In genomic region chr2:130374587-130375290, GRCh38 we compare ENCODE assay signal across 13 cellular contexts. TPM values are rescaled to one million over a fixed set of nuclear protein-coding genes. Genes with fewer than 3 reads are reported as not detected.
DNase-seq lines count a peak whose midpoint lies in the region; ATAC-seq, FAIRE-seq and TF ChIP-seq lines count a peak whose summit lies in the region.
"Had no signal": no experiment of that assay in that cellular context is flagged by ENCODE, and none has a peak within 500 bp of the region (broad histone marks: within the 10 kb centered on the region; RNA-seq: fewer than 3 reads in every experiment).

No MANE protein-coding gene starts in this region.

- 93% methylated on average over 5 of the region's 9 CpGs for WGBS in mammary epithelial cell (ENCODE audit: low coverage, missing lambda C conversion rate)

- POLR2A ChIA-PET in activated CD8-positive, alpha-beta T cell treated with anti-CD3 and anti-CD28 coated beads, Interleukin-2, amount 10 ng/mL, durations not matched to agents 7 days and 5 days (lab: Charles Lee): interaction anchor here (1.6 to 3.1 kb wide), 3 partner anchors 15 to 194 kb away, joined by 4 to 20 read pairs (median 18); partner anchors contain the start of genes IMP4 and SMPD4

- peaks cover 5% of the 10 kb centered on the region for H3K36me3 ChIP-seq in mammary epithelial cell (ENCODE audit: insufficient read depth, low read length)

- no TSS peak for BruUV-seq in mammary epithelial cell (replicated peaks; lab: Mats Ljungman, UMichigan)

- H3K9ac ChIP-seq in mammary epithelial cell (ENCODE audit: insufficient read depth, low read length): no peak overlapping the region
- H3K9ac ChIP-seq: KMS-11 had no signal

- no peaks in the 10 kb centered on the region for H3K27me3 ChIP-seq in mammary epithelial cell (ENCODE audit: insufficient read depth, low read length)

- H3K27ac Mint-ChIP-seq in activated naive CD4-positive, alpha-beta T cell treated with anti-CD3 and anti-CD28 coated beads, Interleukin-2, amount 50 U/mL, for 24 hours: peak overlapping the region; percentile 93
- H3K27ac Mint-ChIP-seq in activated naive CD4-positive, alpha-beta T cell treated with anti-CD3 and anti-CD28 coated beads, Interleukin-2, amount 50 U/mL, for 72 hours: peak overlapping the region in 1 of 2 donors; percentile 93
- H3K27ac Mint-ChIP-seq in activated CD8-positive, alpha-beta T cell treated with anti-CD3 and anti-CD28 coated beads, Interleukin-2, amount 10 ng/mL, durations not matched to agents 7 days and 5 days: peak overlapping the region; percentile 55
- H3K27ac Mint-ChIP-seq in stimulated activated memory B cell treated with anti-CD40 and anti-IgM and Interleukin-4, amounts not matched to agents 10 μg/mL and 1 μg/mL and 100 μg/mL, for 72 hours: peak overlapping the region; percentile 88

- H3K27ac ChIP-seq in mammary epithelial cell (ENCODE audit: insufficient read depth, low read depth, low read length): no peak overlapping the region
- H3K27ac ChIP-seq: KMS-11, psoas muscle had no signal

- no peaks in the 10 kb centered on the region for H4K20me1 ChIP-seq in mammary epithelial cell (ENCODE audit: insufficient read depth, low read length)

- peaks cover 21% of the 10 kb centered on the region for H3K4me1 ChIP-seq in mammary epithelial cell (ENCODE audit: insufficient read depth, low read length)
- H3K4me1 ChIP-seq: psoas muscle had no signal

- dilution Hi-C loops in mammary epithelial cell (cut with HindIII; ENCODE audit: low sequenced_read_pairs): no loop called here

- H3K79me2 ChIP-seq in mammary epithelial cell (ENCODE audit: insufficient read depth, low read length): peaks cover 43% of the 10 kb centered on the region

- no peak overlapping the region for H3K4me2 ChIP-seq in mammary epithelial cell (ENCODE audit: insufficient read depth, low read depth, low read length)

- CTCF ChIA-PET in activated CD8-positive, alpha-beta T cell treated with anti-CD3 and anti-CD28 coated beads, Interleukin-2, amount 10 ng/mL, durations not matched to agents 7 days and 5 days (lab: Charles Lee): no interaction called here
- CTCF ChIA-PET in mammary epithelial cell (lab: Charles Lee; ENCODE audit: low non-redundant PET): no interaction called here

- H3K36me3 Mint-ChIP-seq in activated naive CD4-positive, alpha-beta T cell treated with anti-CD3 and anti-CD28 coated beads, Interleukin-2, amount 50 U/mL, for 24 hours: peaks cover 6% of the 10 kb centered on the region
- H3K36me3 Mint-ChIP-seq in activated naive CD4-positive, alpha-beta T cell treated with anti-CD3 and anti-CD28 coated beads, Interleukin-2, amount 50 U/mL, for 72 hours: peaks cover 28 to 64% of the 10 kb centered on the region in 2 donors
- H3K36me3 Mint-ChIP-seq in activated CD8-positive, alpha-beta T cell treated with anti-CD3 and anti-CD28 coated beads, Interleukin-2, amount 10 ng/mL, durations not matched to agents 7 days and 5 days (ENCODE audit: low read depth): peaks cover 64% of the 10 kb centered on the region
- peaks cover 34% of the 10 kb centered on the region for H3K36me3 Mint-ChIP-seq in stimulated activated memory B cell treated with anti-CD40 and anti-IgM and Interleukin-4, amounts not matched to agents 10 μg/mL and 1 μg/mL and 100 μg/mL, for 72 hours

- FAIRE-seq in D721Med (lab: Jason Lieb, UNC): no peak

- H3K9me3 ChIP-seq in mammary epithelial cell (replicated peaks; ENCODE audit: insufficient read depth, low read length): no peaks in the 10 kb centered on the region
- H3K9me3 ChIP-seq: psoas muscle had no signal

- no peak overlapping the region for H2AFZ ChIP-seq in mammary epithelial cell (ENCODE audit: low read depth, low read length)

- H3K4me1 Mint-ChIP-seq in activated naive CD4-positive, alpha-beta T cell treated with anti-CD3 and anti-CD28 coated beads, Interleukin-2, amount 50 U/mL, for 24 hours: peaks cover 79% of the 10 kb centered on the region
- H3K4me1 Mint-ChIP-seq in activated CD8-positive, alpha-beta T cell treated with anti-CD3 and anti-CD28 coated beads, Interleukin-2, amount 10 ng/mL, durations not matched to agents 7 days and 5 days (ENCODE audit: low read depth): peaks cover 88% of the 10 kb centered on the region
- peaks cover 80% of the 10 kb centered on the region for H3K4me1 Mint-ChIP-seq in stimulated activated memory B cell treated with anti-CD40 and anti-IgM and Interleukin-4, amounts not matched to agents 10 μg/mL and 1 μg/mL and 100 μg/mL, for 72 hours

- intact Hi-C loops in mammary epithelial cell (cut with micrococcal nuclease): no loop called here

- in situ Hi-C loops in mammary epithelial cell (cut with MboI; ENCODE audit: low sequenced_read_pairs in 2 of 2): loop anchor here in 1 of 2 donors (25.0 kb wide), 1 partner anchor 363 kb away; the partner anchor contains the start of gene GPR148

- H3K27me3 Mint-ChIP-seq in activated naive CD4-positive, alpha-beta T cell treated with anti-CD3 and anti-CD28 coated beads, Interleukin-2, amount 50 U/mL, for 24 hours: no peaks in the 10 kb centered on the region
- no peaks in the 10 kb centered on the region for H3K27me3 Mint-ChIP-seq in activated CD8-positive, alpha-beta T cell treated with anti-CD3 and anti-CD28 coated beads, Interleukin-2, amount 10 ng/mL, durations not matched to agents 7 days and 5 days (ENCODE audit: low read depth)
- no peaks in the 10 kb centered on the region for H3K27me3 Mint-ChIP-seq in stimulated activated memory B cell treated with anti-CD40 and anti-IgM and Interleukin-4, amounts not matched to agents 10 μg/mL and 1 μg/mL and 100 μg/mL, for 72 hours

- no peak for ATAC-seq in activated naive CD4-positive, alpha-beta T cell treated with anti-CD3 and anti-CD28 coated beads, Interleukin-2, amount 50 U/mL, for 72 hours
- no peak for ATAC-seq in activated CD8-positive, alpha-beta T cell treated with anti-CD3 and anti-CD28 coated beads, Interleukin-2, amount 10 ng/mL, durations not matched to agents 7 days and 5 days
- no peak for ATAC-seq in stimulated activated memory B cell treated with anti-CD40 and anti-IgM and Interleukin-4, amounts not matched to agents 10 μg/mL and 1 μg/mL and 100 μg/mL, for 72 hours
- ATAC-seq in HG03097 (IDR thresholded peaks at IDR 0.05; ENCODE audit: low FRiP score, unreplicated experiment): no peak
- ATAC-seq: psoas muscle had no signal

- no peaks in the 10 kb centered on the region for H3K9me3 Mint-ChIP-seq in activated naive CD4-positive, alpha-beta T cell treated with anti-CD3 and anti-CD28 coated beads, Interleukin-2, amount 50 U/mL, for 24 hours
- H3K9me3 Mint-ChIP-seq in activated naive CD4-positive, alpha-beta T cell treated with anti-CD3 and anti-CD28 coated beads, Interleukin-2, amount 50 U/mL, for 72 hours: peaks cover 0 to 6% of the 10 kb centered on the region in 2 donors
- H3K9me3 Mint-ChIP-seq in activated CD8-positive, alpha-beta T cell treated with anti-CD3 and anti-CD28 coated beads, Interleukin-2, amount 10 ng/mL, durations not matched to agents 7 days and 5 days (ENCODE audit: insufficient read depth): no peaks in the 10 kb centered on the region
- no peaks in the 10 kb centered on the region for H3K9me3 Mint-ChIP-seq in stimulated activated memory B cell treated with anti-CD40 and anti-IgM and Interleukin-4, amounts not matched to agents 10 μg/mL and 1 μg/mL and 100 μg/mL, for 72 hours

- H3K4me3 Mint-ChIP-seq in activated naive CD4-positive, alpha-beta T cell treated with anti-CD3 and anti-CD28 coated beads, Interleukin-2, amount 50 U/mL, for 24 hours: no peak overlapping the region
- H3K4me3 Mint-ChIP-seq in activated CD8-positive, alpha-beta T cell treated with anti-CD3 and anti-CD28 coated beads, Interleukin-2, amount 10 ng/mL, durations not matched to agents 7 days and 5 days: no peak overlapping the region
- peak overlapping the region; percentile 84 for H3K4me3 Mint-ChIP-seq in stimulated activated memory B cell treated with anti-CD40 and anti-IgM and Interleukin-4, amounts not matched to agents 10 μg/mL and 1 μg/mL and 100 μg/mL, for 72 hours

- no peak overlapping the region for H3K4me3 ChIP-seq in mammary epithelial cell (replicated peaks in 1 of 3; ENCODE audit: insufficient read depth in 1 of 3, low read depth in 2 of 3, low read length in 3 of 3)
- H3K4me3 ChIP-seq: psoas muscle had no signal

- DNase-seq in activated naive CD4-positive, alpha-beta T cell treated with anti-CD3 and anti-CD28 coated beads, Interleukin-2, amount 50 U/mL, for 72 hours (ENCODE audit: low spot score in 2 of 2): no peak
- DNase-seq in activated CD8-positive, alpha-beta T cell treated with anti-CD3 and anti-CD28 coated beads, Interleukin-2, amount 10 ng/mL, durations not matched to agents 7 days and 5 days: no peak
- DNase-seq in hepatic stellate cell (ENCODE audit: low spot score) (peak; percentile 53), D721Med (ENCODE audit: insufficient read length, low spot score) (no peak), mammary epithelial cell (no peak)
- DNase-seq: activated gamma-delta T cell treated with Interleukin-2 at 50 U/mL for 16 hours, C1 segment of cervical spinal cord, NCI-H748 treated with DMSO at 0.1 percent for 48 hours, psoas muscle had no signal

- TF ChIP-seq CTCF in D721Med (IDR thresholded peaks at IDR 0.05; ENCODE audit: insufficient read depth, missing control alignments) (no peak), mammary epithelial cell (conservative IDR thresholded peaks at IDR 0.05 in 1 of 2, IDR thresholded peaks at IDR 0.05 in 1 of 2; ENCODE audit: extremely low read depth in 1 of 2, insufficient read depth in 1 of 2, low read depth in 1 of 2, low read length in 2 of 2) (no peak)

RNA-seq across cellular contexts. Expression of gene PTPN18, which starts 18.9 kb away (rescaled TPM):
- total RNA-seq in activated naive CD4-positive, alpha-beta T cell treated with anti-CD3 and anti-CD28 coated beads, Interleukin-2, amount 50 U/mL, for 72 hours: 10 to 100 TPM; 28.3 to 62.1 TPM
- total RNA-seq in activated CD8-positive, alpha-beta T cell treated with anti-CD3 and anti-CD28 coated beads, Interleukin-2, amount 10 ng/mL, durations not matched to agents 7 days and 5 days: 10 to 100 TPM; 67.0 to 71.9 TPM
- 10 to 100 TPM; 18.8 to 39.5 TPM for total RNA-seq in mammary epithelial cell
- 33.0 TPM for polyA plus RNA-seq in mammary epithelial cell
- polyA minus RNA-seq in mammary epithelial cell: 30.3 TPM

RNA-seq across cellular contexts. Expression of gene IMP4, which starts 32.0 kb away (rescaled TPM):
- total RNA-seq in activated naive CD4-positive, alpha-beta T cell treated with anti-CD3 and anti-CD28 coated beads, Interleukin-2, amount 50 U/mL, for 72 hours: 100 to 1,000 TPM in 1 of 2 donors, 10 to 100 TPM in 1; 91.0 to 106 TPM
- 10 to 100 TPM; 80.7 to 88.6 TPM for total RNA-seq in activated CD8-positive, alpha-beta T cell treated with anti-CD3 and anti-CD28 coated beads, Interleukin-2, amount 10 ng/mL, durations not matched to agents 7 days and 5 days
- 10 to 100 TPM; 81.6 to 83.9 TPM for total RNA-seq in mammary epithelial cell
- 136 TPM for polyA plus RNA-seq in mammary epithelial cell
- polyA minus RNA-seq in mammary epithelial cell: 64.2 TPM
